ENCODE assay signal across 17 cellular contexts in the genomic region with DNA sequence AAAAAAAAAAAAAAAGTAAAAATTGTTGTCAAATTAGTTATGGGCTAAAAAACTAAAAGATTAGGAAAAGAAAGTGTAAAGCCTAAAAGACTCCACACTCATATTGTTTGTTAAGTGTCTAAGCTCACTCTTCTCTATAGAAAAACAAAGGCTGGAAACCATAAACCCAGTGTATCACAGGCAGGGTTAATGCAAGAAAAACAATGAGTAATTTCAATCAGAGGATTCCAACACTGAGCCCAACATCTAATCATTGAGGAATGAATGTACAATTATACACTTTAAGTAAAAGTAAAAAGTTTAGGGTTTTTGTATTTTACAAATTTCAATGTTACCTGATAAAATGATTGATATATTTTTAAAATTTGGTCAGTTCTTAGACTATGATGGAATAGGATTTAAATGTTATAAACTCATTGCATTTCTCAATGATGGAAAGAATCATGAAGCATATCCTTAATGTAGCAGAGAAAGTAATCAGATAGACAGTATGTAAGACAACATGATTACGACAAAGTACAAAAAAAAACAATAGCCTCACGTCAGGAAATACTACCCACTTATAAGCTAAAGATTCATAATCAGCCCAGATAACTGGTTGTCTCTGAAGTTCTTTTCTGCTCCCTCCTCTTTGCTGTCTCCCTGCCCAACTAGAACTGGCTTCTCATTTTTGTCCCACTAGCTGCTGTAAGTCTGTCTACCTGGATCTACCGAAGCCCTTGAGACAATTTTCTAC. TPM values are rescaled to one million over a fixed set of nuclear protein-coding genes. Genes with fewer than 3 reads are reported as not detected.
DNase-seq lines count a peak whose midpoint lies in the region; ATAC-seq, FAIRE-seq and TF ChIP-seq lines count a peak whose summit lies in the region.
"Had no signal": no experiment of that assay in that cellular context is flagged by ENCODE, and none has a peak within 500 bp of the region (broad histone marks: within the 10 kb centered on the region; RNA-seq: fewer than 3 reads in every experiment).

No MANE protein-coding gene starts in this region.

- FAIRE-seq in frontal cortex (lab: Jason Lieb, UNC): peak; percentile 70
- FAIRE-seq: urothelium cell line had no signal

- peaks cover 5 to 15% of the 10 kb centered on the region in 2 donors for H3K4me1 ChIP-seq in uterus
- peaks cover 12% of the 10 kb centered on the region for H3K4me1 ChIP-seq in effector memory CD4-positive, alpha-beta T cell (ENCODE audit: control insufficient read depth, insufficient read depth, low read length, poor library complexity, severe bottlenecking)

- DNase-seq in HCEC 1CT (peak; percentile 48), brain microvascular endothelial cell (no peak), frontal cortex (ENCODE audit: low spot score in 2 of 2) (no peak), uterus (no peak)
- no peak for DNase-seq in activated CD4-positive, CD25-positive, alpha-beta regulatory T cell (lab: John Stamatoyannopoulos, UW)
- DNase-seq in effector memory CD4-positive, alpha-beta T cell: no peak
- DNase-seq: activated CD4-positive, alpha-beta T cell treated with anti-CD3 and anti-CD28 coated beads, Interleukin-2, amount 10 ng/mL, durations not matched to agents 24 days and 14 days; activated effector memory CD4-positive, alpha-beta T cell treated with Interleukin-2 at 50 U/mL for 16 hours; MV-4-11; NCI-H187 treated with DMSO at 0.1 percent for 48 hours; NCI-H345; ovary; Peyer's patch; right lobe of liver had no signal

- TF ChIP-seq POLR2A in uterus (IDR thresholded peaks at IDR 0.05): no peak

- in situ Hi-C loops in brain microvascular endothelial cell (cut with HindIII; ENCODE audit: low pct_ligation_motif_present, low sequenced_read_pairs): no loop called here

- H3K36me3 ChIP-seq in brain microvascular endothelial cell (replicated peaks): no peaks in the 10 kb centered on the region
- H3K36me3 ChIP-seq in uterus: no peaks in the 10 kb centered on the region
- H3K36me3 ChIP-seq in effector memory CD4-positive, alpha-beta T cell (ENCODE audit: control insufficient read depth, insufficient read depth, low read length): no peaks in the 10 kb centered on the region
- H3K36me3 ChIP-seq: ovary, Peyer's patch, right lobe of liver had no signal

- H3K9me3 ChIP-seq in uterus: no peaks in the 10 kb centered on the region
- H3K9me3 ChIP-seq in effector memory CD4-positive, alpha-beta T cell (ENCODE audit: control insufficient read depth, low read length): no peaks in the 10 kb centered on the region
- H3K9me3 ChIP-seq: ovary, Peyer's patch, right lobe of liver had no signal

- H3K27ac ChIP-seq in brain microvascular endothelial cell: peak overlapping the region; percentile 9
- H3K27ac ChIP-seq in uterus: peak overlapping the region; percentile 17 to 25
- no peak overlapping the region for H3K27ac ChIP-seq in effector memory CD4-positive, alpha-beta T cell (ENCODE audit: insufficient read depth, low read length, poor library complexity, severe bottlenecking)
- H3K27ac ChIP-seq: ovary, Peyer's patch, right lobe of liver, SK-N-MC had no signal

- H3K4me3 ChIP-seq in brain microvascular endothelial cell (ENCODE audit: low read depth, low read length): no peak overlapping the region
- no peak overlapping the region for H3K4me3 ChIP-seq in uterus
- no peak overlapping the region for H3K4me3 ChIP-seq in effector memory CD4-positive, alpha-beta T cell (ENCODE audit: insufficient read depth, low read depth, low read length, poor library complexity, severe bottlenecking)
- H3K4me3 ChIP-seq: ovary, Peyer's patch, right lobe of liver, SK-N-MC had no signal

- TF ChIP-seq CTCF in brain microvascular endothelial cell (IDR thresholded peaks at IDR 0.05; ENCODE audit: low read depth, low read length, missing control alignments) (no peak), uterus (IDR thresholded peaks at IDR 0.05) (no peak)

- no peaks in the 10 kb centered on the region for H3K27me3 ChIP-seq in brain microvascular endothelial cell (replicated peaks)
- H3K27me3 ChIP-seq in uterus: no peaks in the 10 kb centered on the region
- H3K27me3 ChIP-seq in effector memory CD4-positive, alpha-beta T cell (replicated peaks; ENCODE audit: control insufficient read depth, insufficient read depth, low read length, poor library complexity, severe bottlenecking): no peaks in the 10 kb centered on the region
- H3K27me3 ChIP-seq: ovary, Peyer's patch, right lobe of liver had no signal

- intact Hi-C loops in uterus (cut with DNase I; ENCODE audit: low total_unique reads): no loop called here

- no peak for ATAC-seq in HG03025 (IDR thresholded peaks at IDR 0.05; ENCODE audit: low FRiP score, unreplicated experiment)

RNA-seq across cellular contexts. Expression of a gene that starts 44.5 kb away (rescaled TPM):
- total RNA-seq in frontal cortex (159 TPM), uterus (100 to 1,000 TPM; 100 to 359 (median 220) TPM)
